8 cellular contexts compared by ENCODE assay signal in genomic region chr7:7182156-7183060, GRCh38. TPM values are rescaled to one million over a fixed set of nuclear protein-coding genes. Genes with fewer than 3 reads are reported as not detected.
A peak's percentile ranks its signal among the peaks of the same experiment; 100 is the strongest.
DNase-seq lines count a peak whose midpoint lies in the region; ATAC-seq and TF ChIP-seq lines count a peak whose summit lies in the region.

C1GALT1 (plus strand) TSS chr7:7182544; CDS start chr7:7234320, 51,776 bp downstream.

- H3K27ac ChIP-seq in upper lobe of right lung: peak within 1 kb of the TSS; percentile 94

- H3K4me3 ChIP-seq in upper lobe of right lung: peak within 1 kb of the TSS; percentile 98

- H3K36me3 ChIP-seq in upper lobe of right lung: no peaks in the 10 kb centered on the region

- in situ Hi-C loops in GM13976 (cut with MboI; ENCODE audit: low sequenced_read_pairs, unreplicated experiment): no loop called here

- DNase-seq in GM13976 (ENCODE audit: low spot score) (peak; percentile 94), NCI-H146 (lab: John Stamatoyannopoulos, UW) (peak; percentile 97), T-helper 1 cell (peak; percentile 96 to 99 (median 97)), amniotic epithelial cell (ENCODE audit: low read depth) (peak; percentile 96), left cardiac atrium (peak; percentile 97), posterior vena cava (ENCODE audit: low spot score) (peak; percentile 99), upper lobe of right lung (peak; percentile 99)

- ATAC-seq in HG02870 (IDR thresholded peaks at IDR 0.05; ENCODE audit: unreplicated experiment): peak; percentile 81
- peak; percentile 96 to 99 for ATAC-seq in left cardiac atrium
- ATAC-seq in upper lobe of right lung: peak; percentile 98

- H3K9me3 ChIP-seq in upper lobe of right lung: no peaks in the 10 kb centered on the region

- peak; percentile 54 for TF ChIP-seq CTCF in GM13976 (IDR thresholded peaks at IDR 0.05; ENCODE audit: borderline replicate concordance, control extremely low read depth, extremely low read depth, insufficient read depth, missing control alignments)
- TF ChIP-seq CTCF in upper lobe of right lung (IDR thresholded peaks at IDR 0.05): peak; percentile 42

- H3K4me1 ChIP-seq in upper lobe of right lung: peaks cover 10% of the 10 kb centered on the region

- no peaks in the 10 kb centered on the region for H3K27me3 ChIP-seq in upper lobe of right lung

- intact Hi-C loops in left cardiac atrium (cut with DNase I) (no loop called here), posterior vena cava (cut with DNase I) (no loop called here), upper lobe of right lung (cut with DNase I) (no loop called here)

RNA-seq across cellular contexts. Expression of gene C1GALT1, which starts in this region (rescaled TPM):
- total RNA-seq in left cardiac atrium: 10 to 100 TPM; 17.2 to 21.6 TPM
- 10 to 100 TPM; 26.1 to 28.8 TPM for total RNA-seq in posterior vena cava
- total RNA-seq in upper lobe of right lung: 33.9 TPM

Comparison
In these comparisons a context has a peak if more than half of its experiments do, and no peak if none do; other contexts are left out.
1. Peak in every context shown above with its lines: DNase-seq, ATAC-seq, H3K4me3 ChIP-seq and H3K27ac ChIP-seq.